Comparison of ENCODE assay signal across 28 cellular contexts in the genomic region with DNA sequence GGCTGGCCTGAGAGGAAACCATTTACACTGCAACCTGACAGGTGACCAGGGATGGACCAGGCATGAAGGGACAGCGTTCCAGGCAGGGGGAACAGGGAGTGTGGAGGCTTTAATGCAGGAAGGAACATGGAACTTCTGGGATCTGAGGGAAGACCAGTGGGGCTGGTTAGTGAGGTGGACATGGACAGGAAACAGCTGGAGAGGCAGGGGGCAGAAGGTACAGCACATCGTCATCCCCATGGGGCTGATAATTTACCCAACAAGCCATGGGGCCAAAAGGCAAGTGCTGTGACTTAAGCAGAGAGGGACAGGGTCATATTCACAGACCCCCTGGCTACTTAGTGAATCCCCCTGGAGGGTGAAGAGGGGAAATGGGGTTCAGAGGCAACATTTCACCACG.
"Had no signal": no experiment of that assay in that cellular context is flagged by ENCODE, and none has a peak within 500 bp of the region (broad histone marks: within the 10 kb centered on the region; RNA-seq: fewer than 3 reads in every experiment).

No MANE protein-coding gene starts in this region.

- H3K27ac Mint-ChIP-seq: activated CD4-positive, alpha-beta memory T cell treated with anti-CD3 and anti-CD28 coated beads for 36 hours; activated CD4-positive, alpha-beta T cell treated with anti-CD3 and anti-CD28 coated beads, Interleukin-2, amount 10 ng/mL, durations not matched to agents 24 days and 14 days; nephron; stimulated activated effector memory CD8-positive, alpha-beta T cell treated with anti-CD3 and anti-CD28 coated beads, Interleukin-12 subunit alpha, Interleukin-12 subunit beta, amount 100 ng/mL, for 72 hours; stimulated activated naive CD8-positive, alpha-beta T cell treated with anti-CD3 and anti-CD28 coated beads, Interleukin-15, Interleukin-2, amounts not matched to agents 100 ng/mL and 50 ng/mL, for 24 hours; T-helper 17 cell had no signal

- H3K27me3 ChIP-seq: colonic mucosa, uterus had no signal

- H3K9ac ChIP-seq: parathyroid adenoma had no signal

- H3K9me3 ChIP-seq: colonic mucosa, psoas muscle, sigmoid colon, thoracic aorta, uterus had no signal

- H3K36me3 Mint-ChIP-seq: activated CD4-positive, alpha-beta memory T cell treated with anti-CD3 and anti-CD28 coated beads for 36 hours; stimulated activated effector memory CD8-positive, alpha-beta T cell treated with anti-CD3 and anti-CD28 coated beads, Interleukin-12 subunit alpha, Interleukin-12 subunit beta, amount 100 ng/mL, for 72 hours had no signal

- H3K27ac ChIP-seq: colonic mucosa, parathyroid adenoma, psoas muscle, sigmoid colon, thoracic aorta, uterus, WERI-Rb-1 had no signal

- H3K36me3 ChIP-seq: colonic mucosa, sigmoid colon, thoracic aorta, uterus, WERI-Rb-1 had no signal

- ATAC-seq: left ventricle myocardium superior; psoas muscle; stimulated activated effector memory CD8-positive, alpha-beta T cell treated with anti-CD3 and anti-CD28 coated beads, Interleukin-12 subunit alpha, Interleukin-12 subunit beta, amount 100 ng/mL, for 72 hours; T-helper 17 cell had no signal

- H3K4me1 ChIP-seq: colonic mucosa, parathyroid adenoma, psoas muscle, sigmoid colon, uterus had no signal

- H3K4me3 ChIP-seq: colonic mucosa, psoas muscle, sigmoid colon, thoracic aorta, uterus had no signal

- H3K4me3 Mint-ChIP-seq: activated CD4-positive, alpha-beta memory T cell treated with anti-CD3 and anti-CD28 coated beads for 36 hours; activated CD4-positive, alpha-beta T cell treated with anti-CD3 and anti-CD28 coated beads, Interleukin-2, amount 10 ng/mL, durations not matched to agents 24 days and 14 days; nephron; stimulated activated effector memory CD8-positive, alpha-beta T cell treated with anti-CD3 and anti-CD28 coated beads, Interleukin-12 subunit alpha, Interleukin-12 subunit beta, amount 100 ng/mL, for 72 hours; stimulated activated naive CD8-positive, alpha-beta T cell treated with anti-CD3 and anti-CD28 coated beads, Interleukin-15, Interleukin-2, amounts not matched to agents 100 ng/mL and 50 ng/mL, for 24 hours; T-helper 17 cell had no signal

- H3K9me3 Mint-ChIP-seq: activated CD4-positive, alpha-beta T cell treated with anti-CD3 and anti-CD28 coated beads, Interleukin-2, amount 10 ng/mL, durations not matched to agents 24 days and 14 days; stimulated activated effector memory CD8-positive, alpha-beta T cell treated with anti-CD3 and anti-CD28 coated beads, Interleukin-12 subunit alpha, Interleukin-12 subunit beta, amount 100 ng/mL, for 72 hours; stimulated activated naive CD8-positive, alpha-beta T cell treated with anti-CD3 and anti-CD28 coated beads, Interleukin-15, Interleukin-2, amounts not matched to agents 100 ng/mL and 50 ng/mL, for 24 hours had no signal

- H3K4me1 Mint-ChIP-seq: nephron; stimulated activated effector memory CD8-positive, alpha-beta T cell treated with anti-CD3 and anti-CD28 coated beads, Interleukin-12 subunit alpha, Interleukin-12 subunit beta, amount 100 ng/mL, for 72 hours had no signal

- DNase-seq: activated CD4-positive, alpha-beta memory T cell treated with anti-CD3 and anti-CD28 coated beads for 36 hours; activated CD4-positive, alpha-beta T cell treated with anti-CD3 and anti-CD28 coated beads, Interleukin-2, amount 10 ng/mL, durations not matched to agents 24 days and 14 days; activated CD4-positive, CD25-positive, alpha-beta regulatory T cell treated with anti-CD3 and anti-CD28 coated beads, Interleukin-2, amount 50 U/mL, for 72 hours; activated CD8-positive, alpha-beta memory T cell treated with anti-CD3 and anti-CD28 coated beads, Interleukin-2, amount 50 U/mL, for 4 hours; activated gamma-delta T cell; activated naive CD4-positive, alpha-beta T cell treated with anti-CD3 and anti-CD28 coated beads, Interleukin-2, amount 50 U/mL, for 16 hours; activated T-cell treated with anti-CD3 and anti-CD28 coated beads, Interleukin-2, amount 50 U/mL, for 1 hour; colonic mucosa; effector memory CD4-positive, alpha-beta T cell; erythroblast; foreskin fibroblast; hippocampal formation; left ventricle myocardium superior; nucleus accumbens; psoas muscle; sigmoid colon; small intestine; stimulated activated CD4-positive, alpha-beta T cell treated with anti-CD3 and anti-CD28 coated beads, Interleukin-4, amount 100 ng/mL, for 24 hours; T-helper 17 cell; T1000; trophoblast cell; uterus; WERI-Rb-1 had no signal
